Comparison of ENCODE assay signal across 8 cellular contexts in genomic region chr11:61917357-61918109, GRCh38. TPM values are rescaled to one million over a fixed set of nuclear protein-coding genes. Genes with fewer than 3 reads are reported as not detected.
A peak's percentile ranks its signal among the peaks of the same experiment; 100 is the strongest.
DNase-seq lines count a peak whose midpoint lies in the region; ATAC-seq and TF ChIP-seq lines count a peak whose summit lies in the region.

RAB3IL1 (minus strand) TSS chr11:61917566; CDS start chr11:61917367, 199 bp downstream.

- H4K20me1 ChIP-seq in MM.1S (ENCODE audit: insufficient read depth, low read length) = no peaks in the 10 kb centered on the region

- peaks cover 6% of the 10 kb centered on the region for H3K4me1 Mint-ChIP-seq in MCF 10A (ENCODE audit: insufficient read depth, unreplicated experiment)

- H3K9me3 ChIP-seq in MM.1S (replicated peaks; ENCODE audit: insufficient read depth, low read length) (no peaks in the 10 kb centered on the region), iPS-18c (ENCODE audit: control insufficient read depth, insufficient read depth, low read length) (no peaks in the 10 kb centered on the region)

- CTCF ChIA-PET in MCF 10A (lab: Yijun Ruan, JAX) = interaction anchor here (1.7 kb wide), 1 partner anchor 19 kb away, joined by 5 read pairs; no protein-coding TSS in a partner anchor

- H3K27me3 Mint-ChIP-seq in MCF 10A (ENCODE audit: insufficient read depth, unreplicated experiment) = peaks cover 39% of the 10 kb centered on the region

- H3K4me3 ChIP-seq in MM.1S (ENCODE audit: low read length) = peak within 1 kb of the TSS; percentile 36; the same call in 1 of the 2 replicates
- peak within 1 kb of the TSS; percentile 59 for H3K4me3 ChIP-seq in iPS-18c (ENCODE audit: insufficient read depth, low read depth, low read length)

- no peaks in the 10 kb centered on the region for H3K36me3 Mint-ChIP-seq in MCF 10A (ENCODE audit: insufficient read depth, unreplicated experiment)

- H3K4me3 Mint-ChIP-seq in MCF 10A (ENCODE audit: unreplicated experiment) = peak within 1 kb of the TSS; percentile 77

- no peaks in the 10 kb centered on the region for H3F3A ChIP-seq in MM.1S (ENCODE audit: insufficient read depth, low read length)

- intact Hi-C loops in MCF 10A (cut with micrococcal nuclease) (no loop called here), sciatic nerve (cut with DNase I) (no loop called here)

- H3K4me2 ChIP-seq in MM.1S (ENCODE audit: low read depth, low read length) = peak within 1 kb of the TSS; percentile 52

- H3K27me3 ChIP-seq in MM.1S (replicated peaks; ENCODE audit: insufficient read depth, low read length) = peaks cover 53% of the 10 kb centered on the region

- BruUV-seq in MCF 10A (replicated peaks; lab: Mats Ljungman, UMichigan) = no TSS peak

- no peaks in the 10 kb centered on the region for H3K9me2 ChIP-seq in MM.1S (replicated peaks; ENCODE audit: insufficient read depth, low read length)

- no peaks in the 10 kb centered on the region for H3K36me3 ChIP-seq in MM.1S (replicated peaks; ENCODE audit: insufficient read depth, low read length)

- ATAC-seq in sciatic nerve (peak; percentile 73), HG02884 (IDR thresholded peaks at IDR 0.05; ENCODE audit: unreplicated experiment) (no peak), GM18870 (IDR thresholded peaks at IDR 0.05; ENCODE audit: unreplicated experiment) (no peak)

- no peaks in the 10 kb centered on the region for H3K9me3 Mint-ChIP-seq in MCF 10A (ENCODE audit: unreplicated experiment)

- H3K79me2 ChIP-seq in MM.1S (ENCODE audit: low read length) = no peaks in the 10 kb centered on the region

- H3K27ac ChIP-seq in MM.1S (ENCODE audit: low read length) = no peak within 1 kb of the TSS

- H3K4me1 ChIP-seq in MM.1S (ENCODE audit: low read length) = no peaks in the 10 kb centered on the region

- no peak within 1 kb of the TSS for H3K9ac ChIP-seq in MM.1S (ENCODE audit: low read length)

- H3K27ac Mint-ChIP-seq in MCF 10A (ENCODE audit: low read depth, unreplicated experiment) = no peak within 1 kb of the TSS

- POLR2A ChIA-PET in MCF 10A (lab: Yijun Ruan, JAX) = no interaction called here

- TF ChIP-seq CTCF in MM.1S (IDR thresholded peaks at IDR 0.05; ENCODE audit: low read length) = no peak
- no peak for TF ChIP-seq CTCF in MCF 10A (IDR thresholded peaks at IDR 0.05; ENCODE audit: unreplicated experiment)

- H2AFZ ChIP-seq in MM.1S (ENCODE audit: low read length) = no peak within 1 kb of the TSS

- peak; percentile 47 for DNase-seq in EL
- DNase-seq in MM.1S = no peak
- DNase-seq in MCF 10A (ENCODE audit: unreplicated experiment) = no peak
- DNase-seq in sciatic nerve (ENCODE audit: low spot score) = peak; percentile 84
- DNase-seq in NCI-H2081 treated with DMSO at 0.1 percent for 48 hours (lab: John Stamatoyannopoulos, UW) = no peak

RNA-seq across cellular contexts. Expression of gene RAB3IL1, which starts in this region (rescaled TPM):
- total RNA-seq in MCF 10A (2022) (2.3 and 4.5 TPM in 2 replicates), sciatic nerve (70.5 TPM)

Comparison
In these comparisons a context has a peak if more than half of its experiments do, and no peak if none do; other contexts are left out.
1. RNA of gene RAB3IL1 (total RNA-seq): 70.5 TPM in sciatic nerve (single experiment); 2.3 to 4.5 TPM in MCF 10A; every median in the first group is over 10 times any median in the second.
2. DNase-seq: peak in EL (single experiment) and sciatic nerve (single experiment); none in MM.1S (single experiment), MCF 10A (single experiment) and NCI-H2081 treated with DMSO at 0.1 percent for 48 hours (single experiment).